20 cellular contexts compared by ENCODE assay signal in the genomic region with DNA sequence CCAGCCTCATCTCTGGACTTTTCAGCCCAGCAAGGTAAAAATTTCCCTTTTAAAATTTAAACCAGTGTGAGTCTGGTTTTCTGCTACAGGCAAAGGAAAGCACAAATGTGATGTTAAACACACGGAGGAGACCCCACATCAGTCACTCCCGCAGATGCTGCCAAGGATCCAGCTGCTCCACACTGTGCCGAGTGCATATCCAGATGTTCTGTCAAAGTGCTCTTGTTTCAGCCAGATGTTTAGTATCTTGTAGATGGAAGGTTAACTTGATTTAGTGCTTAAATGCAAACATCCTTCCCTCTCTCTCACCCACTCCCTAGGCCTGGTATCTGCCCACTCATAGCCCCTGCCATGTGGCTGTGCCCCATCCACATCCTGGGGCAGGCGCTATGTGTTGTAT. TPM values are rescaled to one million over a fixed set of nuclear protein-coding genes. Genes with fewer than 3 reads are reported as not detected.
DNase-seq lines count a peak whose midpoint lies in the region; ATAC-seq, FAIRE-seq and TF ChIP-seq lines count a peak whose summit lies in the region.
"Had no signal": no experiment of that assay in that cellular context is flagged by ENCODE, and none has a peak within 500 bp of the region (broad histone marks: within the 10 kb centered on the region; RNA-seq: fewer than 3 reads in every experiment).

No MANE protein-coding gene starts in this region.

- H3K36me3 ChIP-seq in ACC112 (ENCODE audit: insufficient read depth, low read length), result no peaks in the 10 kb centered on the region
- H3K36me3 ChIP-seq in body of pancreas (replicated peaks in 1 of 2; ENCODE audit: insufficient read depth in 1 of 2, low read depth in 2 of 2), result no peaks in the 10 kb centered on the region
- H3K36me3 ChIP-seq in kidney (ENCODE audit: control insufficient read depth in 1 of 2, insufficient read depth in 2 of 2, low read length in 2 of 2), result no peaks in the 10 kb centered on the region
- no peaks in the 10 kb centered on the region for H3K36me3 ChIP-seq in stomach
- H3K36me3 ChIP-seq in CD8-positive, alpha-beta memory T cell (ENCODE audit: insufficient read depth, low read length), result no peaks in the 10 kb centered on the region
- H3K36me3 ChIP-seq: adrenal gland, colonic mucosa, WERI-Rb-1 had no signal

- peaks cover 13 to 52% of the 10 kb centered on the region in 2 donors for H3K27me3 Mint-ChIP-seq in CD8-positive, alpha-beta memory T cell

- no peak for FAIRE-seq in kidney (lab: Jason Lieb, UNC)
- FAIRE-seq: HTR-8/SVneo had no signal

- H3K4me1 ChIP-seq in ACC112 (ENCODE audit: control insufficient read depth, insufficient read depth, low read length, unreplicated experiment) (peaks cover 49% of the 10 kb centered on the region), body of pancreas (peaks cover 37% of the 10 kb centered on the region), kidney (ENCODE audit: control insufficient read depth in 1 of 2, insufficient read depth in 1 of 2, low read depth in 1 of 2, low read length in 2 of 2) (peaks cover 22 to 34% of the 10 kb centered on the region in 2 donors), stomach (peaks cover 21 to 47% (median 38%) of the 10 kb centered on the region in 4 donors)
- no peaks in the 10 kb centered on the region for H3K4me1 ChIP-seq in CD8-positive, alpha-beta memory T cell (ENCODE audit: insufficient read depth, low read length)

- H3K36me3 Mint-ChIP-seq in CD8-positive, alpha-beta memory T cell, result no peaks in the 10 kb centered on the region
- H3K36me3 Mint-ChIP-seq: T-cell had no signal

- H3K79me2 ChIP-seq in ACC112 (ENCODE audit: control insufficient read depth, insufficient read depth, low read length, unreplicated experiment), result no peaks in the 10 kb centered on the region

- TF ChIP-seq CTCF in body of pancreas (IDR thresholded peaks at IDR 0.05) (no peak), kidney (IDR thresholded peaks at IDR 0.05; ENCODE audit: borderline replicate concordance, extremely low read depth, insufficient read depth) (no peak), stomach (IDR thresholded peaks at IDR 0.05) (no peak)

- CTCF ChIA-PET in CD8-positive, alpha-beta memory T cell (lab: Charles Lee), result interaction anchor here (1.5 to 1.9 kb wide), 2 partner anchors 9 to 76 kb away, joined by 5 read pairs; no protein-coding TSS in a partner anchor

- peak overlapping the region in 1 of 8 donors; percentile 21 for H3K27ac Mint-ChIP-seq in CD8-positive, alpha-beta memory T cell
- H3K27ac Mint-ChIP-seq: activated CD8-positive, alpha-beta T cell treated with anti-CD3 and anti-CD28 coated beads for 36 hours; progenitor cell of endocrine pancreas; T-cell had no signal

- no peak for DNase-seq in body of pancreas
- DNase-seq in kidney, result peak; percentile 22
- DNase-seq in stomach, result no peak
- DNase-seq in G401 (ENCODE audit: low spot score), result no peak
- no peak for DNase-seq in CD8-positive, alpha-beta memory T cell
- DNase-seq in NCI-H2081 (lab: John Stamatoyannopoulos, UW), result no peak
- DNase-seq: activated CD8-positive, alpha-beta T cell treated with anti-CD3 and anti-CD28 coated beads for 36 hours; NCI-H2081 treated with DMSO at 0.1 percent for 48 hours; NCI-H748 treated with DMSO at 0.1 percent for 48 hours; T-cell; WERI-Rb-1 had no signal

- H2AFZ ChIP-seq in ACC112 (ENCODE audit: low read length, unreplicated experiment), result no peak overlapping the region

- POLR2A ChIA-PET in CD8-positive, alpha-beta memory T cell (lab: Charles Lee), result no interaction called here

- peak overlapping the region; percentile 38; the same call in 1 of the 2 replicates for H3K27ac ChIP-seq in ACC112 (ENCODE audit: low read depth, low read length)
- H3K27ac ChIP-seq in body of pancreas, result peak overlapping the region in 3 of 4 donors; percentile 9 to 62 (median 57)
- H3K27ac ChIP-seq in kidney (ENCODE audit: low read depth in 2 of 2, low read length in 2 of 2), result peak overlapping the region; percentile 65 to 74
- H3K27ac ChIP-seq in stomach, result peak overlapping the region; percentile 17 to 93 (median 78)
- H3K27ac ChIP-seq in CD8-positive, alpha-beta memory T cell (ENCODE audit: low read depth, low read length), result no peak overlapping the region
- H3K27ac ChIP-seq: colonic mucosa, epithelial cell of prostate, WERI-Rb-1 had no signal

- H3K4me3 ChIP-seq in ACC112 (ENCODE audit: low read depth, low read length) (no peak overlapping the region), body of pancreas (no peak overlapping the region), kidney (ENCODE audit: low read length in 2 of 2) (no peak overlapping the region), stomach (no peak overlapping the region)
- H3K4me3 ChIP-seq in CD8-positive, alpha-beta memory T cell (ENCODE audit: low read length), result no peak overlapping the region
- H3K4me3 ChIP-seq: adrenal gland, colonic mucosa had no signal

- H3K4me1 Mint-ChIP-seq in CD8-positive, alpha-beta memory T cell, result no peaks in the 10 kb centered on the region

- H3K9ac ChIP-seq in kidney (ENCODE audit: low read length in 2 of 2), result no peak overlapping the region

- no peak for TF ChIP-seq EP300 in stomach (IDR thresholded peaks at IDR 0.05)

- H3K9me3 ChIP-seq in body of pancreas (no peaks in the 10 kb centered on the region), kidney (ENCODE audit: control insufficient read depth in 1 of 2, low read length in 2 of 2) (no peaks in the 10 kb centered on the region), stomach (no peaks in the 10 kb centered on the region)
- H3K9me3 ChIP-seq in CD8-positive, alpha-beta memory T cell (ENCODE audit: low read length), result no peaks in the 10 kb centered on the region
- H3K9me3 ChIP-seq: adrenal gland, colonic mucosa had no signal

- no peak overlapping the region for H3K4me3 Mint-ChIP-seq in CD8-positive, alpha-beta memory T cell
- H3K4me3 Mint-ChIP-seq: activated CD8-positive, alpha-beta T cell treated with anti-CD3 and anti-CD28 coated beads for 36 hours; T-cell had no signal

- H3K27me3 ChIP-seq in ACC112 (ENCODE audit: insufficient read depth, low read length), result no peaks in the 10 kb centered on the region
- H3K27me3 ChIP-seq in body of pancreas, result no peaks in the 10 kb centered on the region
- no peaks in the 10 kb centered on the region for H3K27me3 ChIP-seq in stomach
- peaks cover 1% of the 10 kb centered on the region for H3K27me3 ChIP-seq in CD8-positive, alpha-beta memory T cell (ENCODE audit: insufficient read depth, low read length, poor library complexity, severe bottlenecking)
- H3K27me3 ChIP-seq: adrenal gland, colonic mucosa had no signal

- no peak for TF ChIP-seq POLR2A in body of pancreas (IDR thresholded peaks at IDR 0.05)
- TF ChIP-seq POLR2A in stomach (IDR thresholded peaks at IDR 0.05), result no peak

- WGBS in body of pancreas, 2 donors, result 83 to 88% methylated on average over 4 of the region's 4 CpGs
- 66 to 81% (median 74%) methylated on average over 4 of the region's 4 CpGs for WGBS in stomach, 5 donors

- H3K9me3 Mint-ChIP-seq in CD8-positive, alpha-beta memory T cell, result no peaks in the 10 kb centered on the region
- H3K9me3 Mint-ChIP-seq: activated CD8-positive, alpha-beta T cell treated with anti-CD3 and anti-CD28 coated beads for 36 hours; T-cell had no signal

- in situ Hi-C loops in G401 (cut with HindIII; ENCODE audit: low sequenced_read_pairs), result no loop called here

- intact Hi-C loops in body of pancreas (cut with DNase I), result no loop called here
- intact Hi-C loops in kidney (cut with DNase I), result no loop called here
- intact Hi-C loops in stomach (cut with DNase I; ENCODE audit: low total_unique reads), result no loop called here

- ATAC-seq in body of pancreas (no peak), HG03439 (IDR thresholded peaks at IDR 0.05; ENCODE audit: unreplicated experiment) (no peak)
- ATAC-seq: activated CD8-positive, alpha-beta T cell treated with anti-CD3 and anti-CD28 coated beads for 36 hours; Panc1; T-cell had no signal

RNA-seq across cellular contexts. Expression of a gene that starts 15.8 kb away (rescaled TPM):
- total RNA-seq in body of pancreas (10 to 100 TPM; 12.9 to 14.5 TPM), kidney (11.2 TPM), stomach (10 to 100 TPM in 2 of 5 donors, 1 to 10 TPM in 3; 2.3 to 23.2 (median 9.7) TPM)
- polyA plus RNA-seq in kidney (ENCODE audit: insufficient read depth, low read depth, low replicate concordance) (18.6 TPM), stomach (10 to 100 TPM; 11.3 to 20.0 (median 15.3) TPM)
- total RNA-seq in G401 (2014; rRNA removed; shearing (Covaris generic)), result 18.9 and 25.8 TPM in 2 replicates
- total RNA-seq in CD8-positive, alpha-beta memory T cell, result not detected
- not detected for polyA plus RNA-seq in CD8-positive, alpha-beta memory T cell
- total RNA-seq: activated CD8-positive, alpha-beta T cell treated with anti-CD3 and anti-CD28 coated beads for 36 hours had no signal

RNA-seq across cellular contexts. Expression of a gene that starts 43.8 kb away (rescaled TPM):
- total RNA-seq in body of pancreas (1 to 10 TPM in 1 of 2 donors, not detected in 1; 5.6 TPM), kidney (5.5 TPM), stomach (1 to 10 TPM in 1 of 5 donors, under 1 TPM in 1, not detected in 3; 0.72 to 5.8 TPM)
- polyA plus RNA-seq in kidney (ENCODE audit: insufficient read depth, low read depth, low replicate concordance) (8.1 TPM), stomach (1 to 10 TPM; 1.1 to 2.4 (median 1.7) TPM)
- total RNA-seq in G401 (2014; rRNA removed; shearing (Covaris generic)), result not detected in 2 replicates
- 1 to 10 TPM; 7.7 to 9.0 TPM for total RNA-seq in CD8-positive, alpha-beta memory T cell
- polyA plus RNA-seq in CD8-positive, alpha-beta memory T cell, result 953 TPM
- total RNA-seq: M059J, progenitor cell of endocrine pancreas had no signal
